In the genomic region with DNA sequence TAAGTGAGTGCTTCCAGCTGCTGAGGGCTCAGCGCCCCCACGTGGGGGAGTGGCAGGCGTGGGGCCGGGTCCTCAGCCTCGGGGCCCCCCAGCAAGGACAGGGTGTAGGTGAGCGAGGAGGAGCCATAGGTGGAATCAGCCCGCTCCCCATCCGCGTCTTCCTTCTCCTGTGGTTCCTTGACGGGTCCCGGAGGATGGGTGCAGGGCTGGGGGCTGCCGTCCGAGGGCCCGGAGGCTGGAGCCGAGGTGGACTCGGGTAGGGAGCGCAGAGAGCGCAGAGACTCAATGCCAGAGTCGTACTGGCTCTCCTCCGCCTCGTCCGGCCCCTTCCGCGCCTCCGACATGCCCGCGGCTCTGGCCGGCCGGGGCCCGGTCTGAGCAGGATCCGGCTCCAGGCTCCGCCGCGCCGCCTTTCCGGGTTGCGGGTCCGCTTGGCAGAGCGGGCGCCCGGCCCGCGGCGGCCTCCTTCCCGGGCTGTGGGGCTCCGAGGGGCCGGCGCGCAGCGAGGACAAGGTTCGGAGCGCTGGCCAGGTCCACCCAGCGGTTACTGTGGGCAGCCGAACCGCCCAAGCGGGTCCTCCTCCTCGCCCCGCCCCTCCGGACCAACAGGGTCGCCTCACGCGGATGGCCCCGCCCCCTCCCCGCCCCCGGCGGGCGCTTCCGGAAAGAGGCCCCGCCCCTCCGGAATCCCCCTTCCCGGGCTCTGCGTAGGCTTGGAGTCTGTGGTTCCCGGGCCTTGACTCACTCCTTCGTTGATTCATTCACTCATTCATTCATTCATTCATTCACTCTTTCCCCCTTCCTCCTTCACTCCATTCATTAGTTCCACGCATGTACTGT, we compare ENCODE assay signal across 8 cellular contexts.
A peak's percentile ranks its signal among the peaks of the same experiment; 100 is the strongest.
DNase-seq lines count a peak whose midpoint lies in the region; ATAC-seq and TF ChIP-seq lines count a peak whose summit lies in the region.

A gene with protein sequence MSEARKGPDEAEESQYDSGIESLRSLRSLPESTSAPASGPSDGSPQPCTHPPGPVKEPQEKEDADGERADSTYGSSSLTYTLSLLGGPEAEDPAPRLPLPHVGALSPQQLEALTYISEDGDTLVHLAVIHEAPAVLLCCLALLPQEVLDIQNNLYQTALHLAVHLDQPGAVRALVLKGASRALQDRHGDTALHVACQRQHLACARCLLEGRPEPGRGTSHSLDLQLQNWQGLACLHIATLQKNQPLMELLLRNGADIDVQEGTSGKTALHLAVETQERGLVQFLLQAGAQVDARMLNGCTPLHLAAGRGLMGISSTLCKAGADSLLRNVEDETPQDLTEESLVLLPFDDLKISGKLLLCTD (minus strand): TSS at position 549 of the 840 bp plus-strand sequence. CDS start 205 bp downstream, at position 344.

- DNase-seq in NCI-H187 (lab: John Stamatoyannopoulos, UW) (peak; percentile 74 to 87), T-helper 9 cell (peak; percentile 96), astrocyte of the cerebellum (ENCODE audit: low read depth) (peak; percentile 63), hepatic stellate cell (ENCODE audit: low spot score) (peak; percentile 96), retina (peak; percentile 89)

- H3K4me3 ChIP-seq in astrocyte of the cerebellum (ENCODE audit: low read depth, low read length), result peak within 1 kb of the TSS; percentile 68

- ATAC-seq in HG02840 (IDR thresholded peaks at IDR 0.05; ENCODE audit: low FRiP score, unreplicated experiment), result peak; percentile 45
- no peak for ATAC-seq in HG03460 (IDR thresholded peaks at IDR 0.05; ENCODE audit: unreplicated experiment)

- in situ Hi-C loops in astrocyte of the cerebellum (cut with HindIII; ENCODE audit: low sequenced_read_pairs), result no loop called here

- TF ChIP-seq CTCF in GM12872 (IDR thresholded peaks at IDR 0.05; ENCODE audit: insufficient read depth, low read depth, low read length), result peak; percentile 42
- TF ChIP-seq CTCF in astrocyte of the cerebellum (IDR thresholded peaks at IDR 0.05; ENCODE audit: low read depth, low read length, missing control alignments), result peak; percentile 46
